In genomic region chr17:65027305-65027704, GRCh38 we compare ENCODE assay signal across 8 cellular contexts. TPM values are rescaled to one million over a fixed set of nuclear protein-coding genes. Genes with fewer than 3 reads are reported as not detected.
DNase-seq lines count a peak whose midpoint lies in the region; ATAC-seq and TF ChIP-seq lines count a peak whose summit lies in the region.

No MANE protein-coding gene starts in this region.

- ATAC-seq in HG03432 (IDR thresholded peaks at IDR 0.05; ENCODE audit: unreplicated experiment), result peak; percentile 47

- TF ChIP-seq CTCF in GM12864 (IDR thresholded peaks at IDR 0.05; ENCODE audit: low read depth, low read length, missing control alignments) (peak; percentile 46), progenitor cell of endocrine pancreas (IDR thresholded peaks at IDR 0.05; ENCODE audit: unreplicated experiment) (peak; percentile 45)

- H3K27ac Mint-ChIP-seq in T-helper 2 cell treated with Interferon-gamma antibody and Interleukin-4, amounts not matched to agents 5 μg/mL and 100 μg/mL, for 36 hours, result peak overlapping the region; percentile 62
- no peak overlapping the region for H3K27ac Mint-ChIP-seq in progenitor cell of endocrine pancreas

- peak overlapping the region; percentile 39 for H3K4me3 Mint-ChIP-seq in T-helper 2 cell treated with Interferon-gamma antibody and Interleukin-4, amounts not matched to agents 5 μg/mL and 100 μg/mL, for 36 hours
- H3K4me3 Mint-ChIP-seq in progenitor cell of endocrine pancreas (ENCODE audit: low read depth), result no peak overlapping the region

- no peaks in the 10 kb centered on the region for H3K9me3 Mint-ChIP-seq in T-helper 2 cell treated with Interferon-gamma antibody and Interleukin-4, amounts not matched to agents 5 μg/mL and 100 μg/mL, for 36 hours
- H3K9me3 Mint-ChIP-seq in progenitor cell of endocrine pancreas (ENCODE audit: low read depth), result no peaks in the 10 kb centered on the region

- peaks cover 66% of the 10 kb centered on the region for H3K4me1 Mint-ChIP-seq in T-helper 2 cell treated with Interferon-gamma antibody and Interleukin-4, amounts not matched to agents 5 μg/mL and 100 μg/mL, for 36 hours (ENCODE audit: low read depth)
- peaks cover 10% of the 10 kb centered on the region for H3K4me1 Mint-ChIP-seq in progenitor cell of endocrine pancreas (ENCODE audit: low read depth)

- H3K27me3 Mint-ChIP-seq in T-helper 2 cell treated with Interferon-gamma antibody and Interleukin-4, amounts not matched to agents 5 μg/mL and 100 μg/mL, for 36 hours (ENCODE audit: low read depth), result no peaks in the 10 kb centered on the region
- no peaks in the 10 kb centered on the region for H3K27me3 Mint-ChIP-seq in progenitor cell of endocrine pancreas

- peaks cover 39% of the 10 kb centered on the region for H3K36me3 Mint-ChIP-seq in T-helper 2 cell treated with Interferon-gamma antibody and Interleukin-4, amounts not matched to agents 5 μg/mL and 100 μg/mL, for 36 hours (ENCODE audit: low read depth)
- peaks cover 1% of the 10 kb centered on the region for H3K36me3 Mint-ChIP-seq in progenitor cell of endocrine pancreas (ENCODE audit: insufficient read depth)

- DNase-seq in GM12864 (ENCODE audit: low read depth) (no peak), dermis blood vessel endothelial cell (peak; percentile 78), progenitor cell of endocrine pancreas (ENCODE audit: low spot score, unreplicated experiment) (no peak), GDM1 (lab: John Stamatoyannopoulos, UW) (no peak), GOT3 (lab: John Stamatoyannopoulos, UW) (no peak), ecto neural progenitor cell (ENCODE audit: low spot score) (no peak)
- DNase-seq in T-helper 2 cell treated with Interferon-gamma antibody and Interleukin-4, amounts not matched to agents 5 μg/mL and 100 μg/mL, for 36 hours (ENCODE audit: low spot score), result peak; percentile 56

- no peak overlapping the region for H3K4me3 ChIP-seq in GM12864 (ENCODE audit: low read depth, low read length)

RNA-seq across cellular contexts. Expression of gene GNA13, which starts 29.2 kb away (rescaled TPM):
- total RNA-seq in dermis blood vessel endothelial cell (73.2 and 94.7 TPM in 2 replicates), progenitor cell of endocrine pancreas (39.2 and 41.1 TPM in 2 replicates)

Comparison
In these comparisons a context has a peak if more than half of its experiments do, and no peak if none do; other contexts are left out.
1. DNase-seq: peak in T-helper 2 cell treated with Interferon-gamma antibody and Interleukin-4, amounts not matched to agents 5 μg/mL and 100 μg/mL, for 36 hours (single experiment) and dermis blood vessel endothelial cell (single experiment); none in GM12864 (single experiment), progenitor cell of endocrine pancreas (single experiment), GDM1 (single experiment), GOT3 (single experiment) and ecto neural progenitor cell (single experiment).